ENCODE assay signal across 20 cellular contexts in the genomic region with DNA sequence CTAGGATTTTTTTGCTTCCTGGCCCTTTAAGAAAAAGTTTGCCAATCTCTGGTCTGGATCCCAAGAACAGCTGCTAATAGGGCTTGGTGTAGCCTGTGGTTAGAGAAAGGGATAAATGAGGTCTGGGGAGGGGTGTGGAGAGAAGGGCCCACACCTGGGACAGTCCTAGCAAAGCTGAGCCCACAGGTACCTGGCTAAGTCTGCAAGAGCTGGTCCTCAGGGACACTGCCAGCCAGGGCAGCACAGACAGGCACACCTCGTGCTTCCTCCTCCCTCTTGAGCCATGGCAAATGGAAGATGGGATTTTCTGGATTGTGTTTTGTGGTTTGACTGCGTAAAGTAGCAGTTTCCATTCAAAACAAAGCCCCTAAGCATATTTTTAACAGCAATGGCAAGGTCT.
DNase-seq lines count a peak whose midpoint lies in the region; ATAC-seq, FAIRE-seq and TF ChIP-seq lines count a peak whose summit lies in the region.
"Had no signal": no experiment of that assay in that cellular context is flagged by ENCODE, and none has a peak within 500 bp of the region (broad histone marks: within the 10 kb centered on the region; RNA-seq: fewer than 3 reads in every experiment).

No MANE protein-coding gene starts in this region.

- H3K4me2 ChIP-seq in HepG2 (ENCODE audit: low read depth, low read length) (peak overlapping the region; percentile 61), mesenchymal stem cell (ENCODE audit: low read length, poor library complexity, severe bottlenecking) (no peak overlapping the region)

- H2AK5ac ChIP-seq in mesenchymal stem cell (ENCODE audit: low read length, severe bottlenecking) = peak overlapping the region; percentile 85

- TF ChIP-seq RAD21 in HepG2 (CRISPR knock-in tag; IDR thresholded peaks at IDR 0.05) = no peak

- H2BK120ac ChIP-seq in mesenchymal stem cell (ENCODE audit: low read depth, low read length) = peak overlapping the region; percentile 65

- peak overlapping the region; percentile 98 to 100 for H2BK12ac ChIP-seq in mesenchymal stem cell (ENCODE audit: low read length in 2 of 2)

- H2BK5ac ChIP-seq in mesenchymal stem cell (ENCODE audit: low read depth, low read length, poor library complexity, severe bottlenecking) = peak overlapping the region; percentile 63

- intact Hi-C loops in HepG2 (cut with micrococcal nuclease; ENCODE audit: unreplicated experiment) = loop anchor here (2.0 to 10.0 kb wide), 2 partner anchors 74 to 184 kb away; no protein-coding TSS in a partner anchor
- intact Hi-C loops in right lobe of liver (cut with DNase I) = no loop called here

- no peak overlapping the region for H2AFZ ChIP-seq in HepG2 (ENCODE audit: low read length)
- peak overlapping the region; percentile 30 for H2AFZ ChIP-seq in mesenchymal stem cell (ENCODE audit: low read depth, low read length)

- TF ChIP-seq EP300 in HepG2 (IDR thresholded peaks at IDR 0.05; ENCODE audit: low read depth in 2 of 2, low read length in 2 of 2) (no peak), HepG2 (CRISPR knock-in tag; IDR thresholded peaks at IDR 0.05; ENCODE audit: borderline replicate concordance) (no peak), suprapubic skin (IDR thresholded peaks at IDR 0.05) (no peak), tibial nerve (IDR thresholded peaks at IDR 0.05) (no peak)

- TF ChIP-seq CTCF in HepG2 (CRISPR knock-in tag; IDR thresholded peaks at IDR 0.05) (no peak), right lobe of liver (IDR thresholded peaks at IDR 0.05) (no peak), suprapubic skin (IDR thresholded peaks at IDR 0.05) (no peak), tibial nerve (IDR thresholded peaks at IDR 0.05) (no peak)

- 94% methylated on average over 2 of the region's 2 CpGs for WGBS in HepG2 (ENCODE audit: low lambda C conversion rate)
- 43% methylated on average over 2 of the region's 2 CpGs for WGBS in right lobe of liver (ENCODE audit: insufficient coverage, low coverage, low lambda C conversion rate, missing lambda C conversion rate)
- 19% methylated on average over 2 of the region's 2 CpGs for WGBS in mesenchymal stem cell
- 58% methylated on average over 2 of the region's 2 CpGs for WGBS in suprapubic skin
- WGBS in tibial nerve, 2 donors = 76 to 77% methylated on average over 2 of the region's 2 CpGs

- no peaks in the 10 kb centered on the region for H3K79me2 ChIP-seq in HepG2 (ENCODE audit: insufficient read depth, low read length)

- H3K4me1 ChIP-seq in HepG2 (ENCODE audit: insufficient read depth, low read length) = peaks cover 55% of the 10 kb centered on the region
- no peaks in the 10 kb centered on the region for H3K4me1 ChIP-seq in right lobe of liver
- H3K4me1 ChIP-seq in mesenchymal stem cell (ENCODE audit: control insufficient read depth, insufficient read depth, low read depth, low read length) = peaks cover 19% of the 10 kb centered on the region
- peaks cover 12% of the 10 kb centered on the region for H3K4me1 ChIP-seq in suprapubic skin
- peaks cover 0 to 25% (median 5%) of the 10 kb centered on the region in 4 donors for H3K4me1 ChIP-seq in tibial nerve
- H3K4me1 ChIP-seq: prostate gland had no signal

- POLR2A ChIA-PET in HepG2 (lab: Yijun Ruan, JAX) = interaction anchor here (1.0 to 4.9 kb wide), 20 partner anchors 13 to 657 kb away, joined by 3 to 53 read pairs (median 5); a partner anchor contains a TSS

- peak overlapping the region; percentile 96 to 99 for H3K18ac ChIP-seq in mesenchymal stem cell (ENCODE audit: low read depth in 1 of 2, low read length in 2 of 2)

- no peaks in the 10 kb centered on the region for H3K79me1 ChIP-seq in mesenchymal stem cell (replicated peaks; ENCODE audit: low read length, poor library complexity, severe bottlenecking)

- peak overlapping the region; percentile 87 to 98 for H3K4ac ChIP-seq in mesenchymal stem cell (ENCODE audit: low read depth in 1 of 2, low read length in 2 of 2)

- no peaks in the 10 kb centered on the region for H4K20me1 ChIP-seq in HepG2 (ENCODE audit: insufficient read depth, low read length)

- H3K4me3 ChIP-seq in HepG2 (replicated peaks in 1 of 3; ENCODE audit: insufficient read depth in 1 of 3, low read depth in 2 of 3, low read length in 3 of 3) (peak overlapping the region in 1 of 3 experiments; percentile 40; a peak in 1 of 6 replicates), right lobe of liver (no peak overlapping the region), mesenchymal stem cell (ENCODE audit: insufficient read depth in 1 of 2, low read depth in 1 of 2, low read length in 2 of 2) (no peak overlapping the region), suprapubic skin (no peak overlapping the region), tibial nerve (no peak overlapping the region)
- H3K4me3 ChIP-seq: prostate gland, upper lobe of left lung had no signal

- in situ Hi-C loops in HepG2 (cut with HindIII; ENCODE audit: extremely low pct_ligation_motif_present, low pct_unique_long_range_greater_than_20kb) = loop anchor here (5.0 kb wide), 1 partner anchor 64 kb away; no protein-coding TSS in a partner anchor

- no peak for FAIRE-seq in HepG2 (lab: Jason Lieb, UNC)
- FAIRE-seq: colon had no signal

- H2BK15ac ChIP-seq in mesenchymal stem cell (ENCODE audit: low read depth, poor library complexity, severe bottlenecking) = peak overlapping the region; percentile 74

- no peak overlapping the region for H3K23ac ChIP-seq in mesenchymal stem cell (ENCODE audit: low read length in 2 of 2)

- H3K27me3 ChIP-seq in HepG2 (ENCODE audit: control insufficient read depth in 1 of 2, insufficient read depth in 2 of 2, low read length in 2 of 2) = no peaks in the 10 kb centered on the region
- H3K27me3 ChIP-seq in right lobe of liver = no peaks in the 10 kb centered on the region
- no peaks in the 10 kb centered on the region for H3K27me3 ChIP-seq in mesenchymal stem cell (ENCODE audit: control insufficient read depth in 1 of 2, insufficient read depth in 1 of 2, low read length in 2 of 2)
- H3K27me3 ChIP-seq in suprapubic skin = peaks cover 57% of the 10 kb centered on the region
- peaks cover 0 to 4% of the 10 kb centered on the region in 2 donors for H3K27me3 ChIP-seq in tibial nerve
- H3K27me3 ChIP-seq: upper lobe of left lung had no signal

- H4K8ac ChIP-seq in mesenchymal stem cell (ENCODE audit: low read length) = peak overlapping the region; percentile 96

- peak overlapping the region; percentile 69 for H3K9ac ChIP-seq in HepG2 (ENCODE audit: insufficient read depth, low read depth, low read length)
- H3K9ac ChIP-seq in mesenchymal stem cell (ENCODE audit: low read length) = no peak overlapping the region

- ATAC-seq in HepG2 = peak; percentile 25
- ATAC-seq in right lobe of liver = no peak
- ATAC-seq: activated T-helper 17 cell treated with anti-CD3 and anti-CD28 coated beads, Interleukin-2, amount 50 U/mL, for 72 hours; naive thymus-derived CD8-positive, alpha-beta T cell; stimulated activated naive B cell treated with anti-CD40 and anti-IgM and Interleukin-4, amounts not matched to agents 10 μg/mL and 1 μg/mL and 100 μg/mL, for 72 hours; T-helper 17 cell had no signal

- CTCF ChIA-PET in HepG2 (lab: Yijun Ruan, JAX; ENCODE audit: low intra/inter-chr PET ratio, low total read pairs) = no interaction called here

- TF ChIP-seq POLR2A in HepG2 (IDR thresholded peaks at IDR 0.05; ENCODE audit: insufficient read depth in 1 of 2, low read depth in 2 of 2, low read length in 2 of 2) (no peak), right lobe of liver (IDR thresholded peaks at IDR 0.05) (no peak), suprapubic skin (IDR thresholded peaks at IDR 0.05) (no peak), tibial nerve (IDR thresholded peaks at IDR 0.05) (no peak)

- BruUV-seq in HepG2 (replicated peaks; lab: Mats Ljungman, UMichigan) = no TSS peak

- H3K27ac ChIP-seq in HepG2 (ENCODE audit: extremely low read length, insufficient read depth, low read length) = peak overlapping the region; percentile 81
- H3K27ac ChIP-seq in right lobe of liver = no peak overlapping the region
- peak overlapping the region; percentile 96 for H3K27ac ChIP-seq in mesenchymal stem cell (ENCODE audit: low read length, poor library complexity, severe bottlenecking)
- no peak overlapping the region for H3K27ac ChIP-seq in suprapubic skin
- no peak overlapping the region for H3K27ac ChIP-seq in tibial nerve
- H3K27ac ChIP-seq: prostate gland, upper lobe of left lung had no signal

- no peaks in the 10 kb centered on the region for H3K9me3 ChIP-seq in HepG2 (ENCODE audit: low read length)
- no peaks in the 10 kb centered on the region for H3K9me3 ChIP-seq in right lobe of liver
- H3K9me3 ChIP-seq in mesenchymal stem cell (ENCODE audit: control insufficient read depth, low read length) = no peaks in the 10 kb centered on the region
- H3K9me3 ChIP-seq in suprapubic skin = no peaks in the 10 kb centered on the region
- no peaks in the 10 kb centered on the region for H3K9me3 ChIP-seq in tibial nerve
- H3K9me3 ChIP-seq: prostate gland, upper lobe of left lung had no signal

- peak overlapping the region; percentile 99 for H4K91ac ChIP-seq in mesenchymal stem cell (ENCODE audit: low read length)

- H3K36me3 ChIP-seq in HepG2 (replicated peaks in 1 of 2; ENCODE audit: control insufficient read depth in 1 of 2, insufficient read depth in 2 of 2, low read length in 2 of 2) (no peaks in the 10 kb centered on the region), right lobe of liver (no peaks in the 10 kb centered on the region), mesenchymal stem cell (ENCODE audit: control insufficient read depth in 1 of 2, insufficient read depth in 2 of 2, low read depth in 1 of 2, low read length in 2 of 2) (no peaks in the 10 kb centered on the region), suprapubic skin (no peaks in the 10 kb centered on the region), tibial nerve (no peaks in the 10 kb centered on the region)
- H3K36me3 ChIP-seq: prostate gland, upper lobe of left lung had no signal

- H3K14ac ChIP-seq in mesenchymal stem cell (ENCODE audit: low read length in 2 of 2) = peak overlapping the region in 1 of 2 experiments; percentile 78

- no peak for DNase-seq in HepG2 (ENCODE audit: low spot score)
- no peak for DNase-seq in right lobe of liver
- DNase-seq in astrocyte of the hippocampus (ENCODE audit: low read depth, low spot score) = peak; percentile 38
- peak; percentile 63 for DNase-seq in mesenchymal stem cell
- DNase-seq in suprapubic skin (ENCODE audit: low spot score in 2 of 2) = no peak
- DNase-seq in tibial nerve (ENCODE audit: low spot score in 2 of 2) = no peak
- no peak for DNase-seq in NCI-H2227 (lab: John Stamatoyannopoulos, UW; ENCODE audit: unreplicated experiment)
- DNase-seq in activated effector memory CD4-positive, alpha-beta T cell treated with Interleukin-2 at 50 U/mL for 16 hours = no peak
- DNase-seq: activated B cell treated with CpG ODN at 0.5 μM for 24 hours; anterior cingulate cortex; H9; naive thymus-derived CD8-positive, alpha-beta T cell; NCI-H146; NCI-H82; stimulated activated naive B cell treated with anti-CD40 and anti-IgM and Interleukin-4, amounts not matched to agents 10 μg/mL and 1 μg/mL and 100 μg/mL, for 72 hours; T-helper 17 cell; upper lobe of left lung had no signal

TF ChIP-seq in HepG2, 621 proteins besides CTCF, POLR2A, EP300 and RAD21 (continues in another document):
- 0 out of 2 replicates have a peak, but pooled peaks have one; percentile 5 for TF ChIP-seq NFKBIZ (CRISPR knock-in tag; IDR thresholded peaks at IDR 0.05)
- TF ChIP-seq ZNF121 (CRISPR knock-in tag; IDR thresholded peaks at IDR 0.05) = peak; percentile 53; the same call in 1 of the 2 replicates

Comparison
In these comparisons a context has a peak if more than half of its experiments do, and no peak if none do; other contexts are left out.
1. H3K27ac ChIP-seq: peak in HepG2 (single experiment) and mesenchymal stem cell (single experiment); none in right lobe of liver (0 of 3), suprapubic skin (single experiment) and tibial nerve (0 of 4).
2. DNase-seq: peak in astrocyte of the hippocampus (single experiment) and mesenchymal stem cell (single experiment); none in HepG2 (single experiment), right lobe of liver (0 of 3), suprapubic skin (0 of 2), tibial nerve (0 of 2), NCI-H2227 (single experiment) and activated effector memory CD4-positive, alpha-beta T cell treated with Interleukin-2 at 50 U/mL for 16 hours (single experiment).